In the genomic region with DNA sequence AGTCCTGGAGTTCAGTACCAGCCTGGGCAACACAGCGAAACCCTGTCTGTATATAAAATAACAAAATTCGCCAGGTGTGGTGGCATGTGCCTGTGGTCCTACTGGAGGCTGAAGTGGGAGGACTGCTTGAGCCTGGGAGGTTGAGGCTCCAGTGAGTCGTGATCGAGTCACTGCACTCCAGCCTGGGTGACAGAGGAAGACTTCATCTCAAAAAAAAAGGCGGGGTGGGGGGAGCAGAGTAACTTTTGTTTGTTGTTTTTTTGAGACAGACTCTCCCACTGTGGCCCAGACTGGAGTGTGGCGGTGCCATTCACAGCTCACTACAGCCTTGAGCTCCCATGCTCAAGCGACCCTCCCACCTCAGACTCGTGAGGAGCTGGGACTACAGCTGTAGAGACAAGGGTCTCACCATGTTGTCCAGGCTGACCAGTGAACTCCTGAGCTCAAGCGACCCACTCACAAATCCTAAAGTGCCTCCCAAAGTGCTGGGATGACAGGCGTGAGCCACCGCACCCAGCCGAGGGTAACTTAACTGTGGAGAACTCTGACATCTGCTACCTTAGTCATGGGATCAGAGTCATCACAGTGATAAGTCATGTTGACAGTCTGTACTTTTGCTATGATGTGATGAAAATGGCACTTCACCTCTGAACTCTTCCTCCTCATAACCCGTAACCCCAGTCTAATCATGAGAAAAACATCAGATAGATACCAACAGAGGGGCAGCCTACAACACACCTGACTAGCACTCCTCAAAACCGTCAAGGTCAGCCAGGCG, we compare ENCODE assay signal across 11 cellular contexts. TPM values are rescaled to one million over a fixed set of nuclear protein-coding genes. Genes with fewer than 3 reads are reported as not detected.
DNase-seq lines count a peak whose midpoint lies in the region; ATAC-seq and TF ChIP-seq lines count a peak whose summit lies in the region.
"Had no signal": no experiment of that assay in that cellular context is flagged by ENCODE, and none has a peak within 500 bp of the region (broad histone marks: within the 10 kb centered on the region; RNA-seq: fewer than 3 reads in every experiment).

No MANE protein-coding gene starts in this region.

- peaks cover 3 to 21% (median 12%) of the 10 kb centered on the region in 3 donors for H3K4me1 Mint-ChIP-seq in naive B cell

- ATAC-seq in naive B cell (ENCODE audit: low read depth in 2 of 2) (no peak), HG03442 (IDR thresholded peaks at IDR 0.05; ENCODE audit: unreplicated experiment) (no peak)

- H3K27ac ChIP-seq in breast epithelium: peak overlapping the region; percentile 69 to 86

- no peaks in the 10 kb centered on the region for H3K36me3 ChIP-seq in breast epithelium

- no peaks in the 10 kb centered on the region for H3K27me3 ChIP-seq in breast epithelium

- no peaks in the 10 kb centered on the region for H3K9me3 ChIP-seq in breast epithelium

- no peak overlapping the region for H3K4me3 ChIP-seq in breast epithelium

- peaks cover 0 to 24% of the 10 kb centered on the region in 2 donors for H3K36me3 Mint-ChIP-seq in naive B cell

- H3K4me1 ChIP-seq in breast epithelium: peaks cover 0 to 11% of the 10 kb centered on the region in 2 donors

- peak; percentile 14 for DNase-seq in stimulated activated CD4-positive, alpha-beta T cell treated with anti-CD3 and anti-CD28 coated beads, Interleukin-4, amount 100 ng/mL, for 1 hour
- no peak for DNase-seq in stimulated activated CD4-positive, alpha-beta T cell treated with anti-CD3 and anti-CD28 coated beads, Interleukin-2, amount 100 ng/mL, for 48 hours
- no peak for DNase-seq in breast epithelium (ENCODE audit: low spot score in 2 of 2)
- no peak for DNase-seq in naive B cell
- DNase-seq in hippocampal formation (lab: John Stamatoyannopoulos, UW): no peak
- DNase-seq in GM19238 (ENCODE audit: insufficient read length, low spot score): no peak
- DNase-seq in NOMO-1 treated with DMSO at 0.1 percent for 48 hours (lab: John Stamatoyannopoulos, UW; ENCODE audit: unreplicated experiment): no peak
- DNase-seq: activated gamma-delta T cell treated with Interleukin-2 at 50 U/mL for 16 hours, GOT3, NCI-H1930 had no signal

- no peaks in the 10 kb centered on the region for H3K9me3 Mint-ChIP-seq in naive B cell

- intact Hi-C loops in breast epithelium (cut with DNase I; ENCODE audit: low total_unique reads): no loop called here

- TF ChIP-seq POLR2A in breast epithelium (IDR thresholded peaks at IDR 0.05): no peak

- TF ChIP-seq CTCF in breast epithelium (IDR thresholded peaks at IDR 0.05): no peak

- no peaks in the 10 kb centered on the region for H3K27me3 Mint-ChIP-seq in naive B cell

- H3K4me3 Mint-ChIP-seq in naive B cell: no peak overlapping the region

- H3K27ac Mint-ChIP-seq in naive B cell: peak overlapping the region in 4 of 6 donors; percentile 3 to 57 (median 32)

RNA-seq across cellular contexts. Expression of a gene that starts 16.5 kb away (rescaled TPM):
- 10 to 100 TPM; 12.9 to 29.4 (median 18.0) TPM for total RNA-seq in breast epithelium
- 10 to 100 TPM; 14.1 to 22.6 (median 16.9) TPM for polyA plus RNA-seq in naive B cell (ENCODE audit: low read depth in 6 of 6)

RNA-seq across cellular contexts. Expression of a gene that starts 24.1 kb away (rescaled TPM):
- total RNA-seq in breast epithelium: 10 to 100 TPM; 63.8 to 81.6 (median 79.9) TPM
- polyA plus RNA-seq in naive B cell (ENCODE audit: low read depth in 6 of 6): 100 to 1,000 TPM in 5 of 6 donors, 10 to 100 TPM in 1; 99.3 to 153 (median 113) TPM

RNA-seq across cellular contexts. Expression of a gene that starts 53.6 kb away (rescaled TPM):
- 100 to 1,000 TPM; 137 to 177 (median 149) TPM for total RNA-seq in breast epithelium
- 10 to 100 TPM in 4 of 6 donors, 1 to 10 TPM in 2; 8.3 to 17.0 (median 13.0) TPM for polyA plus RNA-seq in naive B cell (ENCODE audit: low read depth in 6 of 6)
